13 cellular contexts compared by ENCODE assay signal in genomic region chr16:1093284-1094123, GRCh38. TPM values are rescaled to one million over a fixed set of nuclear protein-coding genes. Genes with fewer than 3 reads are reported as not detected.
DNase-seq lines count a peak whose midpoint lies in the region; TF ChIP-seq lines count a peak whose summit lies in the region.
"Had no signal": no experiment of that assay in that cellular context is flagged by ENCODE, and none has a peak within 500 bp of the region (broad histone marks: within the 10 kb centered on the region; RNA-seq: fewer than 3 reads in every experiment).

No MANE protein-coding gene starts in this region.

- in situ Hi-C loops in transverse colon (cut with MboI; ENCODE audit: low pct_ligation_motif_present in 1 of 4, low pct_unique_long_range_greater_than_20kb in 1 of 4, low sequenced_read_pairs in 3 of 4) = no loop called here

- H3K4me3 ChIP-seq in transverse colon = no peak overlapping the region
- no peak overlapping the region for H3K4me3 ChIP-seq in esophagus squamous epithelium

- H3K36me3 ChIP-seq in transverse colon (no peaks in the 10 kb centered on the region), esophagus squamous epithelium (no peaks in the 10 kb centered on the region)

- H3K4me3 Mint-ChIP-seq in activated T-cell treated with anti-CD3 and anti-CD28 coated beads, Interleukin-2, amount 50 U/mL, for 24 hours = no peak overlapping the region
- no peak overlapping the region for H3K4me3 Mint-ChIP-seq in activated naive CD4-positive, alpha-beta T cell treated with anti-CD3 and anti-CD28 coated beads, Interleukin-2, amount 10 ng/mL, durations not matched to agents 7 days and 5 days
- H3K4me3 Mint-ChIP-seq: stimulated activated naive CD8-positive, alpha-beta T cell treated with anti-CD3 and anti-CD28 coated beads, Interleukin-15, Interleukin-2, amounts not matched to agents 100 ng/mL and 50 ng/mL, for 24 hours had no signal

- H3K9me3 Mint-ChIP-seq in activated T-cell treated with anti-CD3 and anti-CD28 coated beads, Interleukin-2, amount 50 U/mL, for 24 hours = peaks cover 3% of the 10 kb centered on the region
- H3K9me3 Mint-ChIP-seq in activated naive CD4-positive, alpha-beta T cell treated with anti-CD3 and anti-CD28 coated beads, Interleukin-2, amount 10 ng/mL, durations not matched to agents 7 days and 5 days = peaks cover 9% of the 10 kb centered on the region
- H3K9me3 Mint-ChIP-seq: stimulated activated naive CD8-positive, alpha-beta T cell treated with anti-CD3 and anti-CD28 coated beads, Interleukin-15, Interleukin-2, amounts not matched to agents 100 ng/mL and 50 ng/mL, for 24 hours had no signal

- TF ChIP-seq POLR2A in transverse colon (IDR thresholded peaks at IDR 0.05) = no peak
- no peak for TF ChIP-seq POLR2A in esophagus squamous epithelium (IDR thresholded peaks at IDR 0.05)

- WGBS in transverse colon (ENCODE audit: low coverage in 1 of 2), 2 donors = 59 to 66% methylated on average over 8 to 62 of the region's 85 CpGs
- 68% methylated on average over 16 of the region's 85 CpGs; no CpG with 5 or more reads in 1 of the 2 donors for WGBS in esophagus squamous epithelium, 2 donors

- DNase-seq in activated T-cell treated with anti-CD3 and anti-CD28 coated beads for 48 hours (ENCODE audit: low read depth) (peak; percentile 43), HuH-7 (ENCODE audit: low spot score) (peak; percentile 51), retina (peak; percentile 66), transverse colon (no peak), NCI-H1105 treated with DMSO at 0.1 percent for 48 hours (lab: John Stamatoyannopoulos, UW) (no peak), esophagus squamous epithelium (lab: John Stamatoyannopoulos, UW) (no peak)
- DNase-seq in activated T-cell treated with anti-CD3 and anti-CD28 coated beads, Interleukin-2, amount 50 U/mL, for 24 hours = no peak
- peak; percentile 46 for DNase-seq in activated naive CD4-positive, alpha-beta T cell treated with anti-CD3 and anti-CD28 coated beads, Interleukin-2, amount 10 ng/mL, durations not matched to agents 7 days and 5 days
- DNase-seq: Kasumi-1 had no signal

- no peak for TF ChIP-seq EP300 in transverse colon (IDR thresholded peaks at IDR 0.05; ENCODE audit: low read depth)

- H3K36me3 Mint-ChIP-seq in activated T-cell treated with anti-CD3 and anti-CD28 coated beads, Interleukin-2, amount 50 U/mL, for 24 hours (ENCODE audit: low read depth) = no peaks in the 10 kb centered on the region
- peaks cover 6% of the 10 kb centered on the region for H3K36me3 Mint-ChIP-seq in activated naive CD4-positive, alpha-beta T cell treated with anti-CD3 and anti-CD28 coated beads, Interleukin-2, amount 10 ng/mL, durations not matched to agents 7 days and 5 days

- H3K27ac ChIP-seq in transverse colon = no peak overlapping the region
- H3K27ac ChIP-seq in esophagus squamous epithelium = no peak overlapping the region

- intact Hi-C loops in transverse colon (cut with DNase I; ENCODE audit: low total_unique reads) = no loop called here
- intact Hi-C loops in esophagus squamous epithelium (cut with DNase I) = no loop called here

- no peaks in the 10 kb centered on the region for H3K27me3 Mint-ChIP-seq in activated T-cell treated with anti-CD3 and anti-CD28 coated beads, Interleukin-2, amount 50 U/mL, for 24 hours
- H3K27me3 Mint-ChIP-seq in activated naive CD4-positive, alpha-beta T cell treated with anti-CD3 and anti-CD28 coated beads, Interleukin-2, amount 10 ng/mL, durations not matched to agents 7 days and 5 days = peaks cover 21% of the 10 kb centered on the region
- H3K27me3 Mint-ChIP-seq: stimulated activated naive CD8-positive, alpha-beta T cell treated with anti-CD3 and anti-CD28 coated beads, Interleukin-15, Interleukin-2, amounts not matched to agents 100 ng/mL and 50 ng/mL, for 24 hours had no signal

- no peak overlapping the region for H3K27ac Mint-ChIP-seq in activated T-cell treated with anti-CD3 and anti-CD28 coated beads, Interleukin-2, amount 50 U/mL, for 24 hours
- H3K27ac Mint-ChIP-seq in activated naive CD4-positive, alpha-beta T cell treated with anti-CD3 and anti-CD28 coated beads, Interleukin-2, amount 10 ng/mL, durations not matched to agents 7 days and 5 days = peak overlapping the region; percentile 46
- H3K27ac Mint-ChIP-seq: stimulated activated naive CD8-positive, alpha-beta T cell treated with anti-CD3 and anti-CD28 coated beads, Interleukin-15, Interleukin-2, amounts not matched to agents 100 ng/mL and 50 ng/mL, for 24 hours had no signal

- TF ChIP-seq CTCF in transverse colon (IDR thresholded peaks at IDR 0.05) (no peak), esophagus squamous epithelium (IDR thresholded peaks at IDR 0.05) (no peak)

- peaks cover 54% of the 10 kb centered on the region for H3K27me3 ChIP-seq in transverse colon
- H3K27me3 ChIP-seq in esophagus squamous epithelium = peaks cover 0 to 91% (median 15%) of the 10 kb centered on the region in 4 donors

- H3K4me1 ChIP-seq in transverse colon (peaks cover 10 to 25% (median 12%) of the 10 kb centered on the region in 4 donors), esophagus squamous epithelium (peaks cover 9 to 25% (median 12%) of the 10 kb centered on the region in 3 donors)

- CTCF ChIA-PET in activated naive CD4-positive, alpha-beta T cell treated with anti-CD3 and anti-CD28 coated beads, Interleukin-2, amount 10 ng/mL, durations not matched to agents 7 days and 5 days (lab: Charles Lee) = no interaction called here

- H3K4me1 Mint-ChIP-seq in activated T-cell treated with anti-CD3 and anti-CD28 coated beads, Interleukin-2, amount 50 U/mL, for 24 hours (ENCODE audit: low read depth) = no peaks in the 10 kb centered on the region
- no peaks in the 10 kb centered on the region for H3K4me1 Mint-ChIP-seq in activated naive CD4-positive, alpha-beta T cell treated with anti-CD3 and anti-CD28 coated beads, Interleukin-2, amount 10 ng/mL, durations not matched to agents 7 days and 5 days

- H3K9me3 ChIP-seq in transverse colon (no peaks in the 10 kb centered on the region), esophagus squamous epithelium (no peaks in the 10 kb centered on the region)

RNA-seq across cellular contexts. Expression of gene C1QTNF8, which starts 2.5 kb away (rescaled TPM):
- total RNA-seq in transverse colon (not detected), esophagus squamous epithelium (not detected)
- total RNA-seq: cerebellum; kidney epithelial cell; T-helper 1 cell treated with Interleukin-12 subunit alpha and Interleukin-12 subunit beta and Interleukin-4 antibody, amounts not matched to agents 30 ng/mL and 1 ng/mL, for 36 hours had no signal

RNA-seq across cellular contexts. Expression of gene SSTR5, which starts 21.0 kb away (rescaled TPM):
- not detected for total RNA-seq in transverse colon
- not detected for total RNA-seq in esophagus squamous epithelium
- total RNA-seq: cerebellum; kidney epithelial cell; T-helper 1 cell treated with Interleukin-12 subunit alpha and Interleukin-12 subunit beta and Interleukin-4 antibody, amounts not matched to agents 30 ng/mL and 1 ng/mL, for 36 hours had no signal

RNA-seq across cellular contexts. Expression of gene CACNA1H, which starts 59.4 kb away (rescaled TPM):
- total RNA-seq in transverse colon (10 to 100 TPM; 17.0 to 63.6 (median 39.5) TPM), esophagus squamous epithelium (10 to 100 TPM in 1 of 4 donors, 1 to 10 TPM in 3; 1.7 to 14.7 (median 5.6) TPM)

Comparison
In these comparisons a context has a peak if more than half of its experiments do, and no peak if none do; other contexts are left out.
1. DNase-seq: peak in activated T-cell treated with anti-CD3 and anti-CD28 coated beads for 48 hours (single experiment), HuH-7 (single experiment), activated naive CD4-positive, alpha-beta T cell treated with anti-CD3 and anti-CD28 coated beads, Interleukin-2, amount 10 ng/mL, durations not matched to agents 7 days and 5 days (single experiment) and retina (single experiment); none in activated T-cell treated with anti-CD3 and anti-CD28 coated beads, Interleukin-2, amount 50 U/mL, for 24 hours (single experiment), transverse colon (single experiment), NCI-H1105 treated with DMSO at 0.1 percent for 48 hours (single experiment) and esophagus squamous epithelium (single experiment).